In the genomic region with DNA sequence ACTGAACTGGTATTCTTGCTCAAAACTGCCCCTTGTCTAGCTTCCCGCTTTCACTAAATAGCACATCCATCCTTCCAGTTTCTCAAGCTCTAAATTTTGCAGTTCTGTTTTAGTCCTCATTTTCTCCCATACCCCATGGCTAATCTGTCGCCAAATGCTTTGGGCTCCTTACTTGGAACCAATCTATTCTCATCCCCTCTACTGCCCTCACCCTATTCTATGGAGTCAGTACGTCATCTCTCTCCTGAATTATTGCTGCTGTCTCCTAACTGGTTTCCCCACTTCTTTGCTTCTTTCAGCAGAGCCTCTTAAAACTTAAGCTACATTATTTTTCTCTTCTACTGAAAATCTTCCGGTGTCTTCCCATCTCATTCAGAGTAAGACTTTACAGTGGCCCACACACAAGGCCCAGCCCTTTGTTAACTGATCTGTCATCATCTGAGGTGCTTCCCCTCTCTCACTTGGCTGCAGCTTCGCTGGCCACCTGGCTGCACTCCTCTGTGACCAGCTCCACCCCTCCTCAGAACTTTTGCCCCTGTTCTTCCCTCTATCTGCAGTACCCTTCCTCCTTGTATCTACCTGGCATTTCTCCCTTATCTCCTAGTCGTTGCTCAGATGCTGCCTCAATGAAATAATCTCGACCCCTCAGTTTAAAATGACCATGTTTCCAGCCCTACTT, we compare ENCODE assay signal across 12 cellular contexts.
DNase-seq lines count a peak whose midpoint lies in the region; ATAC-seq lines count a peak whose summit lies in the region.
"Had no signal": no experiment of that assay in that cellular context is flagged by ENCODE, and none has a peak within 500 bp of the region (broad histone marks: within the 10 kb centered on the region; RNA-seq: fewer than 3 reads in every experiment).

No MANE protein-coding gene starts in this region.

- H3K27ac ChIP-seq in iPS-20b (ENCODE audit: low read length) = no peak overlapping the region
- H3K27ac ChIP-seq: pancreas, SK-N-MC had no signal

- 0 out of 2 replicates have a peak, but pooled peaks cover 7% of the 10 kb centered on the region for H3K9me3 ChIP-seq in iPS-20b (ENCODE audit: insufficient read depth, low read depth, low read length)
- H3K9me3 ChIP-seq: pancreas had no signal

- H3K4me1 ChIP-seq in iPS-20b (ENCODE audit: insufficient read depth, low read length) = peaks cover 43% of the 10 kb centered on the region

- peak; percentile 95 for ATAC-seq in GM18517 (IDR thresholded peaks at IDR 0.05; ENCODE audit: unreplicated experiment)
- peak; percentile 94 for ATAC-seq in GM21576 (IDR thresholded peaks at IDR 0.05; ENCODE audit: unreplicated experiment)
- ATAC-seq in HG03103 (IDR thresholded peaks at IDR 0.05; ENCODE audit: low read depth, unreplicated experiment) = peak; percentile 87
- ATAC-seq: activated CD8-positive, alpha-beta T cell treated with anti-CD3 and anti-CD28 coated beads, Interleukin-2, amount 10 ng/mL, durations not matched to agents 7 days and 5 days had no signal

- 0 out of 2 replicates have a peak, but pooled peaks cover 5% of the 10 kb centered on the region for H3K36me3 ChIP-seq in iPS-20b (ENCODE audit: insufficient read depth, low read depth, low read length)
- H3K36me3 ChIP-seq: pancreas had no signal

- peak overlapping the region; percentile 17; the same call in 1 of the 2 replicates for H3K9ac ChIP-seq in iPS-20b (ENCODE audit: low read depth, low read length)

- no peaks in the 10 kb centered on the region for H3K27me3 ChIP-seq in iPS-20b (ENCODE audit: insufficient read depth, low read length)
- H3K27me3 ChIP-seq: pancreas had no signal

- peak overlapping the region; percentile 8; the same call in 1 of the 2 replicates for H3K4me3 ChIP-seq in iPS-20b (ENCODE audit: low read length)
- H3K4me3 ChIP-seq: pancreas, SK-N-MC had no signal

- DNase-seq in middle frontal gyrus (ENCODE audit: extremely low spot score, low spot score) (no peak), UCSD-AML1 (lab: John Stamatoyannopoulos, UW; ENCODE audit: unreplicated experiment) (no peak), glomerular visceral epithelial cell (ENCODE audit: extremely low spot score) (no peak), HUDEP-2 (lab: John Stamatoyannopoulos, UW; ENCODE audit: unreplicated experiment in 76 of 76) (no peak)
- DNase-seq: activated CD8-positive, alpha-beta T cell treated with anti-CD3 and anti-CD28 coated beads, Interleukin-2, amount 10 ng/mL, durations not matched to agents 7 days and 5 days; anterior cingulate cortex; pancreas had no signal
